In the genomic region with DNA sequence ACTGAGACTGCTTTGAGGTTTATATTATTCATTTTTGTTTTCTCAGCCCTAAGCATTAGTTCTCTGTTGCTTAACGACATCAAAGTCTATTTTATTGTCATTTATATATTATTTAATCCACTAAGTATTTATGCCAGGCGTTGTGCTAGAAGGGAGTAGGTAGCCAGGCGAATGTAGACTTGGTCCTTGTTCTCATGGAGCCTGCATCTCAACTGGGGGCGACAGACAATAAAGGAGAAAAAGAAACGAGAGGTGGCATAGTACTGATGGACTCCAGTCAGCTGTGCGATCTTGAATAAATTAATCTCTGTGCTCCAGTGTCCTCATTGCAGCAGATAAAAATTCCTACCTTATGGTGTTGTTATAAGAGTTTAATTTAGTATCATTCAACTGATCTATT, we compare ENCODE assay signal across 23 cellular contexts.
"Had no signal": no experiment of that assay in that cellular context is flagged by ENCODE, and none has a peak within 500 bp of the region (broad histone marks: within the 10 kb centered on the region; RNA-seq: fewer than 3 reads in every experiment).

No MANE protein-coding gene starts in this region.

- H3K4me1 ChIP-seq: esophagus squamous epithelium had no signal

- DNase-seq: activated B cell treated with CpG ODN at 0.5 μM for 24 hours; activated CD4-positive, alpha-beta T cell treated with anti-CD3 and anti-CD28 coated beads for 48 hours; activated CD4-positive, alpha-beta T cell treated with anti-CD3 and anti-CD28 coated beads, Interleukin-2, amount 50 U/mL, for 1 hour; activated CD4-positive, alpha-beta T cell treated with anti-CD3 and anti-CD28 coated beads, Interleukin-2, amount 50 U/mL, for 48 hours; activated CD8-positive, alpha-beta memory T cell treated with anti-CD3 and anti-CD28 coated beads for 24 hours; activated CD8-positive, alpha-beta T cell treated with anti-CD3 and anti-CD28 coated beads for 36 hours; activated effector memory CD4-positive, alpha-beta T cell treated with Interleukin-2 at 50 U/mL for 16 hours; activated gamma-delta T cell treated with Interleukin-2 at 50 U/mL for 16 hours; activated naive CD4-positive, alpha-beta T cell treated with anti-CD3 and anti-CD28 coated beads, Interleukin-2, amount 50 U/mL, for 16 hours; activated naive CD4-positive, alpha-beta T cell treated with Interleukin-2 at 50 U/mL for 16 hours; activated T-cell treated with anti-CD3 and anti-CD28 coated beads, Interleukin-2, amount 50 U/mL, for 4 hours; amniotic stem cell; anterior cingulate cortex; body of pancreas; caudate nucleus; cortex of kidney; dermis blood vessel endothelial cell; effector CD8-positive, alpha-beta T cell; esophagus squamous epithelium; head of caudate nucleus; T-helper 9 cell; WERI-Rb-1 had no signal

- H3K27me3 ChIP-seq: body of pancreas, esophagus squamous epithelium had no signal

- H3K4me3 ChIP-seq: body of pancreas, esophagus squamous epithelium had no signal

- H3K9me3 ChIP-seq: body of pancreas, esophagus squamous epithelium had no signal

- H3K36me3 ChIP-seq: WERI-Rb-1 had no signal

- H3K27ac ChIP-seq: body of pancreas, epithelial cell of prostate, esophagus squamous epithelium, WERI-Rb-1 had no signal
